In the genomic region with DNA sequence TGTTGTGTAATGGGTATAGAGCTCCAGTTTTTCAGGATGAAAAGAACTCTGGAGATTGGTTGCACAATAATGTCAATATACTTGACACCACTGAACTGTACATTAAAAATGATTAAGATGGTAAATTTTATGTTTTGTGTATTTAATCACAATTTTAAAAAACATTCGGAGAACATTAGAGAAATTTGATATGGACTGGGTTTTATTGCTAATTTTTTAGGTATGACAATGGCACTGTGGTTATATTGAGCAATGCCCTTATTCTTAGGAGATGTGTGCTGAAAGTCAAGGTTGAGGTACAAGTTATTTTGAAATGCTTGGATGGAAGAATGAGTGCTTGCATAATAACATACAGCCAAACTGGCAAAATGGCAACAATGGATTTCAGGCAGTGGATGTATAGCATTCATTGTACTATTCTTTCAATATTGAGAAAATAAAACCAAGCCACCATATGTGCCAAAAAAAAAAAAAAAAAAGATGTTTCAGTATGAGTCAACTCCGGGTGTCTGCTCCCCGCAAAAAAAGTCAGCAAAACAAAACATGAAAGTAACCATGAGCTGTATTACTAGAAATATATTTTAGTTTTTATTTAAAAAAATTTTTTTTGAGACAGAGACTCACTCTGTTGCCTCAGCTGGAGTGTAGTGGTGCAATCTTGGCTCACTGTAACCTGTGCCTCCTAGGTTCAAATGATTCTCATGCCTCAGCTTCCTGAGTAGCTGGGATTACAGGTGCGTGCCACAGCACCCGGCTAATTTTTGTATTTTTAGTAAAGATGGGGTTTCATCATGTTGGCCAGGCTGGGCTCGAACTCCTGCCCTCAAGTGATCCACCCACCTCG, we compare ENCODE assay signal across 11 cellular contexts. TPM values are rescaled to one million over a fixed set of nuclear protein-coding genes. Genes with fewer than 3 reads are reported as not detected.
DNase-seq lines count a peak whose midpoint lies in the region; ATAC-seq and TF ChIP-seq lines count a peak whose summit lies in the region.
"Had no signal": no experiment of that assay in that cellular context is flagged by ENCODE, and none has a peak within 500 bp of the region (broad histone marks: within the 10 kb centered on the region; RNA-seq: fewer than 3 reads in every experiment).

No MANE protein-coding gene starts in this region.

- intact Hi-C loops in Right ventricle myocardium superior (cut with DNase I), result no loop called here

- H3K9me3 ChIP-seq in parathyroid adenoma (ENCODE audit: control insufficient read depth, low read length), result no peaks in the 10 kb centered on the region
- H3K9me3 ChIP-seq: Peyer's patch had no signal

- no peak for TF ChIP-seq CTCF in parathyroid adenoma (IDR thresholded peaks at IDR 0.05)

- no peaks in the 10 kb centered on the region for H3K36me3 ChIP-seq in parathyroid adenoma (ENCODE audit: control insufficient read depth, insufficient read depth, low read length)
- H3K36me3 ChIP-seq: Peyer's patch had no signal

- peak; percentile 12 to 35 for DNase-seq in activated CD4-positive, alpha-beta T cell treated with anti-CD3 and anti-CD28 coated beads, Interleukin-2, amount 50 U/mL, for 4 hours
- DNase-seq in D341Med (ENCODE audit: low spot score) (no peak), Right ventricle myocardium superior (no peak)
- DNase-seq: cerebellar nuclear complex, Peyer's patch had no signal

- no peak overlapping the region for H3K9ac ChIP-seq in parathyroid adenoma

- no peaks in the 10 kb centered on the region for H3K79me2 ChIP-seq in parathyroid adenoma

- peaks cover 3% of the 10 kb centered on the region for H3K4me1 ChIP-seq in parathyroid adenoma

- no peak overlapping the region for H3K4me3 ChIP-seq in parathyroid adenoma (ENCODE audit: low read depth, low read length)
- H3K4me3 ChIP-seq: lung, Peyer's patch had no signal

- peak overlapping the region; percentile 18 for H3K4me2 ChIP-seq in parathyroid adenoma (ENCODE audit: low read length)

- H2AFZ ChIP-seq in parathyroid adenoma, result no peak overlapping the region

- ATAC-seq in GM18868 (IDR thresholded peaks at IDR 0.05; ENCODE audit: unreplicated experiment) (peak; percentile 53), HG03175 (IDR thresholded peaks at IDR 0.05; ENCODE audit: unreplicated experiment) (peak; percentile 55), GM21825 (IDR thresholded peaks at IDR 0.05; ENCODE audit: unreplicated experiment) (no peak), Right ventricle myocardium superior (ENCODE audit: poor library complexity) (no peak), SK-N-SH treated with all-trans-retinoic acid at 6 μM for 48 hours (no peak)

- no peaks in the 10 kb centered on the region for H3K27me3 ChIP-seq in parathyroid adenoma (ENCODE audit: control insufficient read depth, insufficient read depth, low read length)
- H3K27me3 ChIP-seq: Peyer's patch had no signal

- H3K27ac ChIP-seq in parathyroid adenoma, result no peak overlapping the region
- H3K27ac ChIP-seq: Peyer's patch had no signal

TF ChIP-seq in SK-N-SH treated with all-trans-retinoic acid at 6 μM for 48 hours, 23 proteins besides CTCF, POLR2A, EP300 and RAD21:
- no peak for TF ChIP-seq ZNF565 (CRISPR knock-in tag; conservative IDR thresholded peaks at IDR 0.05; ENCODE audit: low read depth)

RNA-seq across cellular contexts. Expression of a gene that starts 19.8 kb away (rescaled TPM):
- not detected for total RNA-seq in Right ventricle myocardium superior
- total RNA-seq: lung, Peyer's patch had no signal

RNA-seq across cellular contexts. Expression of a gene that starts 33.9 kb away (rescaled TPM):
- 2.7 TPM for total RNA-seq in Right ventricle myocardium superior

Comparison
In these comparisons a context has a peak if more than half of its experiments do, and no peak if none do; other contexts are left out.
1. ATAC-seq: peak in GM18868 (single experiment) and HG03175 (single experiment); none in GM21825 (single experiment), Right ventricle myocardium superior (single experiment) and SK-N-SH treated with all-trans-retinoic acid at 6 μM for 48 hours (single experiment).
2. DNase-seq: peak in activated CD4-positive, alpha-beta T cell treated with anti-CD3 and anti-CD28 coated beads, Interleukin-2, amount 50 U/mL, for 4 hours (2 of 2); none in D341Med (single experiment) and Right ventricle myocardium superior (single experiment).